21 cellular contexts compared by ENCODE assay signal in the genomic region with DNA sequence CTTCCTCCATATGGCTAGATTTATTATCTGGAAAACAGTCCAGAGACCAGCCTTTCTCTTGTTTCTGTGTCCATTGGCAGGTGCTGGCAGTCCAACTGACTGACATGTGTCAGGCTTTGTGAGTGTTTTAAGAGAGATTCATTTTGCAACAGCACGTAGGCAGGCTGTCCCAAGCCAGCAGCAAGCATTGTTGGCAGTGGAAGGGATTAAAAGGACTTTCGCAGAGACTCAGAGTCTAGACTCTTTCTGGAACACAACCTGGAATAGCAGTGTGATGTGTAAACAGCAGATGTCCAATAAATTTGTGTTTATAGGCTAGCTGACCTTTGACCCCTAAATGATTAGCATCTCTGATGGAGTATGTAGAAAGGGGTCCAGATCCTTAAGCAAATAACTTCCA.
"Had no signal": no experiment of that assay in that cellular context is flagged by ENCODE, and none has a peak within 500 bp of the region (broad histone marks: within the 10 kb centered on the region; RNA-seq: fewer than 3 reads in every experiment).

No MANE protein-coding gene starts in this region.

- H3K79me2 ChIP-seq: hepatocyte, parathyroid adenoma had no signal

- H3K36me3 ChIP-seq: thoracic aorta, upper lobe of left lung, WERI-Rb-1 had no signal

- H3K27me3 ChIP-seq: body of pancreas, hepatocyte, upper lobe of left lung had no signal

- H3K4me1 ChIP-seq: parathyroid adenoma had no signal

- H3K9me3 ChIP-seq: body of pancreas, thoracic aorta, upper lobe of left lung had no signal

- H2AFZ ChIP-seq: hepatocyte, parathyroid adenoma had no signal

- H3K27ac ChIP-seq: body of pancreas, hepatocyte, parathyroid adenoma, thoracic aorta, upper lobe of left lung, WERI-Rb-1 had no signal

- H3K9ac ChIP-seq: parathyroid adenoma had no signal

- H3K4me3 ChIP-seq: body of pancreas, hepatocyte, thoracic aorta, upper lobe of left lung had no signal

- ATAC-seq: activated CD8-positive, alpha-beta T cell treated with anti-CD3 and anti-CD28 coated beads, Interleukin-2, amount 10 ng/mL, durations not matched to agents 7 days and 5 days; body of pancreas; left ventricle myocardium superior; sciatic nerve; T-cell had no signal

- DNase-seq: activated CD4-positive, alpha-beta T cell treated with anti-CD3 and anti-CD28 coated beads, Interleukin-2, amount 50 U/mL, for 1 hour; activated CD4-positive, CD25-positive, alpha-beta regulatory T cell treated with anti-CD3 and anti-CD28 coated beads, Interleukin-2, amount 50 U/mL, for 72 hours; activated CD8-positive, alpha-beta T cell treated with anti-CD3 and anti-CD28 coated beads, Interleukin-2, amount 10 ng/mL, durations not matched to agents 7 days and 5 days; activated gamma-delta T cell treated with Interleukin-2 at 50 U/mL for 16 hours; anterior cingulate cortex; body of pancreas; effector CD4-positive, alpha-beta T cell; foreskin fibroblast; immature natural killer cell; left ventricle myocardium superior; midbrain; stimulated activated CD4-positive, alpha-beta T cell treated with anti-CD3 and anti-CD28 coated beads, Interleukin-2, amount 100 ng/mL, for 48 hours; stimulated activated naive CD4-positive, alpha-beta T cell; T-cell; upper lobe of left lung; WERI-Rb-1 had no signal

- FAIRE-seq: endometrium had no signal

- H3K4me2 ChIP-seq: hepatocyte had no signal
